Comparison of ENCODE assay signal across 10 cellular contexts in genomic region chr10:104299031-104299904, GRCh38. TPM values are rescaled to one million over a fixed set of nuclear protein-coding genes. Genes with fewer than 3 reads are reported as not detected.
A peak's percentile ranks its signal among the peaks of the same experiment; 100 is the strongest.
DNase-seq lines count a peak whose midpoint lies in the region; FAIRE-seq and TF ChIP-seq lines count a peak whose summit lies in the region.
"Had no signal": no experiment of that assay in that cellular context is flagged by ENCODE, and none has a peak within 500 bp of the region (broad histone marks: within the 10 kb centered on the region; RNA-seq: fewer than 3 reads in every experiment).

No MANE protein-coding gene starts in this region.

- peak overlapping the region in 1 of 3 donors; percentile 12 for H3K4me3 ChIP-seq in breast epithelium
- peak overlapping the region; percentile 19 for H3K4me3 ChIP-seq in smooth muscle cell

- no peak for FAIRE-seq in urothelium cell line (lab: Jason Lieb, UNC)
- FAIRE-seq: TTC549 had no signal

- H3K9me3 ChIP-seq in breast epithelium (no peaks in the 10 kb centered on the region), smooth muscle cell (replicated peaks; ENCODE audit: low read depth) (no peaks in the 10 kb centered on the region)

- intact Hi-C loops in breast epithelium (cut with DNase I; ENCODE audit: low total_unique reads) = no loop called here

- H3K27ac ChIP-seq in breast epithelium (peak overlapping the region; percentile 83 to 94), layer of hippocampus (ENCODE audit: low read depth, low read length) (peak overlapping the region; percentile 22), smooth muscle cell (ENCODE audit: low read depth) (peak overlapping the region; percentile 98)

- DNase-seq in GM03348 (ENCODE audit: low spot score) (peak; percentile 62), breast epithelium (ENCODE audit: low spot score in 2 of 2) (no peak), smooth muscle cell (lab: John Stamatoyannopoulos, UW; ENCODE audit: unreplicated experiment) (no peak), urothelium cell line (ENCODE audit: low spot score) (no peak), erythroblast (lab: John Stamatoyannopoulos, UW) (no peak), NCI-H2081 (lab: John Stamatoyannopoulos, UW) (no peak)
- DNase-seq in activated CD4-positive, CD25-positive, alpha-beta regulatory T cell (lab: John Stamatoyannopoulos, UW) = no peak

- TF ChIP-seq POLR2A in breast epithelium (IDR thresholded peaks at IDR 0.05) (no peak), erythroblast (IDR thresholded peaks at IDR 0.05; ENCODE audit: low read length) (no peak)

- no peaks in the 10 kb centered on the region for H3K36me3 ChIP-seq in breast epithelium
- no peaks in the 10 kb centered on the region for H3K36me3 ChIP-seq in smooth muscle cell (ENCODE audit: low read depth)

- H3K9ac ChIP-seq in smooth muscle cell (ENCODE audit: low read depth) = peak overlapping the region; percentile 93

- no peaks in the 10 kb centered on the region for H4K20me1 ChIP-seq in smooth muscle cell (ENCODE audit: low read depth)

- 34% methylated on average over 13 of the region's 13 CpGs for WGBS in smooth muscle cell (ENCODE audit: low lambda C conversion rate)

- H3K27me3 ChIP-seq in breast epithelium (no peaks in the 10 kb centered on the region), layer of hippocampus (ENCODE audit: control insufficient read depth, insufficient read depth, low read length) (no peaks in the 10 kb centered on the region), smooth muscle cell (ENCODE audit: low read depth) (no peaks in the 10 kb centered on the region)

- H3K79me2 ChIP-seq in smooth muscle cell (ENCODE audit: low read depth) = no peaks in the 10 kb centered on the region

- H3F3A ChIP-seq in smooth muscle cell (ENCODE audit: low read depth) = peaks cover 7% of the 10 kb centered on the region

- H3K4me1 ChIP-seq in breast epithelium = peaks cover 7 to 9% of the 10 kb centered on the region in 2 donors
- peaks cover 4% of the 10 kb centered on the region for H3K4me1 ChIP-seq in smooth muscle cell (ENCODE audit: low read depth)

- peak overlapping the region; percentile 75 for H3K4me2 ChIP-seq in smooth muscle cell

- no peak for TF ChIP-seq CTCF in breast epithelium (IDR thresholded peaks at IDR 0.05)
- no peak for TF ChIP-seq CTCF in smooth muscle cell (IDR thresholded peaks at IDR 0.05; ENCODE audit: borderline replicate concordance, insufficient read depth, poor library complexity, severe bottlenecking)

- H2AFZ ChIP-seq in smooth muscle cell (ENCODE audit: low read depth) = no peak overlapping the region

RNA-seq across cellular contexts. Expression of gene GSTO2, which starts 30.3 kb away (rescaled TPM):
- total RNA-seq in breast epithelium (10 to 100 TPM in 2 of 3 donors, under 1 TPM in 1; 0.48 to 22.5 (median 14.1) TPM), smooth muscle cell (1.8 and 2.1 TPM in 2 replicates)
- polyA plus RNA-seq in smooth muscle cell = 3.7 and 4.9 TPM in 2 replicates
- total RNA-seq: H4 had no signal

RNA-seq across cellular contexts. Expression of gene ITPRIP, which starts 39.0 kb away (rescaled TPM):
- 10 to 100 TPM; 12.0 to 35.4 (median 20.9) TPM for total RNA-seq in breast epithelium
- 26.5 and 33.6 TPM in 2 replicates for total RNA-seq in smooth muscle cell
- polyA plus RNA-seq in smooth muscle cell = 44.5 and 59.3 TPM in 2 replicates

RNA-seq across cellular contexts. Expression of gene GSTO1, which starts 44.6 kb away (rescaled TPM):
- total RNA-seq in breast epithelium (100 to 1,000 TPM in 1 of 3 donors, 10 to 100 TPM in 2; 81.6 to 123 (median 82.4) TPM), smooth muscle cell (293 and 297 TPM in 2 replicates)
- polyA plus RNA-seq in smooth muscle cell = 407 and 440 TPM in 2 replicates

RNA-seq across cellular contexts. Expression of gene CFAP58, which starts 54.4 kb away (rescaled TPM):
- total RNA-seq in breast epithelium = under 1 TPM; 0.16 to 0.98 (median 0.88) TPM
- 0.04 and 0.54 TPM in 2 replicates for total RNA-seq in smooth muscle cell
- polyA plus RNA-seq in smooth muscle cell = 0.39 and 0.73 TPM in 2 replicates

Comparison
In these comparisons a context has a peak if more than half of its experiments do, and no peak if none do; other contexts are left out.
1. H3K27ac ChIP-seq: peak in every context shown above with its lines; median percentile 98 in smooth muscle cell; 88 in breast epithelium; 22 in layer of hippocampus.